ENCODE assay signal across 24 cellular contexts in the genomic region with DNA sequence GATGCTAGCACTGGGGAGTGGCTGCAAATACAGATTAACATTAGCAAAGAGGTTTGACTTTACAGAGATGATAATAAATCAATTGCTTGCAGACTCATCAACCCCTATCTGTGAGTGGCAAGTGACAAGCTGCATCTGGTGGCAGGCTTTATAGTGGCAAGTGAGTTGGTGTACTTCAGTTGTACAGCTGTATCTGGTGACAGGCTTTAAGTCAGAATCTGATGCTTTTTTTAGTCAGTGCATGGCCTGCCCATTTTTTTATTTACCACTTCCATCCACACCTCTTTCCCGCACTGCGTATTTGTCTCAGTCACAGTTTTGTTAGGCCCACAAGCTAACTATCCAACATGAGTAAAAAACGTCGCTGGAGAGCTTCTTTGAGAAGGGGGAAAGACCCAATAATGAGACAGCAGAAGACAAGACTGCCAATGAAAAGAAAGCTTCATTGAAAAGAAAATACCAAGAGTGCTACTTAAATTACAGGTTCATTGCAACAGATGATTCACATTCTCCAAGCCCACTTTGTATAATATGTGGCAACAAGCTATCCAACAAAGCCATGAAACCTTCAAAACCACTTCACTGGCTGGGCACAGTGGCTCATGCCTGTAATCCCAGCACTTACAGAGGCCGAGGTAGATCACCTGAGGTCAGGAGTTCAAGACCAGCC. TPM values are rescaled to one million over a fixed set of nuclear protein-coding genes. Genes with fewer than 3 reads are reported as not detected.
A peak's percentile ranks its signal among the peaks of the same experiment; 100 is the strongest.
DNase-seq lines count a peak whose midpoint lies in the region; ATAC-seq and TF ChIP-seq lines count a peak whose summit lies in the region.
"Had no signal": no experiment of that assay in that cellular context is flagged by ENCODE, and none has a peak within 500 bp of the region (broad histone marks: within the 10 kb centered on the region; RNA-seq: fewer than 3 reads in every experiment).

No MANE protein-coding gene starts in this region.

- no peak overlapping the region for H2AFZ ChIP-seq in Karpas-422 (ENCODE audit: low read length)
- H2AFZ ChIP-seq: hepatocyte had no signal

- H3K9me3 ChIP-seq in right atrium auricular region (no peaks in the 10 kb centered on the region), Karpas-422 (ENCODE audit: low read length) (no peaks in the 10 kb centered on the region)
- H3K9me3 ChIP-seq: left lung, SK-N-SH, testis had no signal

- peaks cover 0 to 25% of the 10 kb centered on the region in 2 donors for H3K4me1 ChIP-seq in right atrium auricular region
- peaks cover 77% of the 10 kb centered on the region for H3K4me1 ChIP-seq in Karpas-422 (ENCODE audit: low read length)
- H3K4me1 ChIP-seq: testis had no signal

- H4K20me1 ChIP-seq in Karpas-422 (ENCODE audit: insufficient read depth, low read depth, low read length) = peaks cover 5% of the 10 kb centered on the region

- peaks cover 18% of the 10 kb centered on the region for H3K4me1 Mint-ChIP-seq in stimulated activated effector memory CD8-positive, alpha-beta T cell treated with anti-CD3 and anti-CD28 coated beads, Interleukin-12 subunit alpha, Interleukin-12 subunit beta, amount 100 ng/mL, for 72 hours

- H3K27ac ChIP-seq in right atrium auricular region (no peak overlapping the region), Karpas-422 (ENCODE audit: low read length) (peak overlapping the region; percentile 95; the same call in 1 of the 2 replicates)
- H3K27ac ChIP-seq: C4-2B, hepatocyte, left lung, RWPE1, testis had no signal

- no peak overlapping the region for H3K4me2 ChIP-seq in Karpas-422 (ENCODE audit: low read depth, low read length, poor library complexity, severe bottlenecking)
- H3K4me2 ChIP-seq: hepatocyte, SK-N-SH had no signal

- H3K4me3 Mint-ChIP-seq in stimulated activated effector memory CD8-positive, alpha-beta T cell treated with anti-CD3 and anti-CD28 coated beads, Interleukin-12 subunit alpha, Interleukin-12 subunit beta, amount 100 ng/mL, for 72 hours = no peak overlapping the region
- H3K4me3 Mint-ChIP-seq: activated CD4-positive, alpha-beta T cell treated with anti-CD3 and anti-CD28 coated beads, Interleukin-2, amount 10 ng/mL, durations not matched to agents 7 days and 5 days; activated naive CD4-positive, alpha-beta T cell treated with anti-CD3 and anti-CD28 coated beads, Interleukin-2, amount 10 ng/mL, durations not matched to agents 7 days and 5 days; naive thymus-derived CD8-positive, alpha-beta T cell had no signal

- H3K36me3 Mint-ChIP-seq in stimulated activated effector memory CD8-positive, alpha-beta T cell treated with anti-CD3 and anti-CD28 coated beads, Interleukin-12 subunit alpha, Interleukin-12 subunit beta, amount 100 ng/mL, for 72 hours = peaks cover 100% of the 10 kb centered on the region

- H3K4me3 ChIP-seq in right atrium auricular region (no peak overlapping the region), Karpas-422 (ENCODE audit: low read length) (no peak overlapping the region), astrocyte of the spinal cord (ENCODE audit: low read depth, low read length) (no peak overlapping the region)
- H3K4me3 ChIP-seq: hepatocyte, left lung, testis had no signal

- H3K36me3 ChIP-seq in right atrium auricular region = peaks cover 50% of the 10 kb centered on the region
- peaks cover 69% of the 10 kb centered on the region for H3K36me3 ChIP-seq in Karpas-422 (ENCODE audit: insufficient read depth, low read length)

- H3K27me3 ChIP-seq in right atrium auricular region = no peaks in the 10 kb centered on the region
- no peaks in the 10 kb centered on the region for H3K27me3 ChIP-seq in Karpas-422 (ENCODE audit: low read length)
- H3K27me3 ChIP-seq: hepatocyte, left lung, testis had no signal

- H3K79me2 ChIP-seq in Karpas-422 (ENCODE audit: low read length) = peaks cover 86% of the 10 kb centered on the region

- ATAC-seq in Right ventricle myocardium inferior = peak; percentile 57
- ATAC-seq in stimulated activated effector memory CD8-positive, alpha-beta T cell treated with anti-CD3 and anti-CD28 coated beads, Interleukin-12 subunit alpha, Interleukin-12 subunit beta, amount 100 ng/mL, for 72 hours = no peak
- ATAC-seq: left lung; naive thymus-derived CD8-positive, alpha-beta T cell had no signal

- TF ChIP-seq CTCF in right atrium auricular region (IDR thresholded peaks at IDR 0.05) = no peak
- TF ChIP-seq CTCF in astrocyte of the spinal cord (IDR thresholded peaks at IDR 0.05; ENCODE audit: low read depth, low read length) = no peak
- no peak for TF ChIP-seq CTCF in GM13976 (IDR thresholded peaks at IDR 0.05; ENCODE audit: borderline replicate concordance, control extremely low read depth, extremely low read depth, insufficient read depth, missing control alignments)

- peak overlapping the region; percentile 53 for H3K27ac Mint-ChIP-seq in stimulated activated effector memory CD8-positive, alpha-beta T cell treated with anti-CD3 and anti-CD28 coated beads, Interleukin-12 subunit alpha, Interleukin-12 subunit beta, amount 100 ng/mL, for 72 hours

- DNase-seq in Right ventricle myocardium inferior (ENCODE audit: missing footprints) (no peak), right atrium auricular region (ENCODE audit: low spot score) (no peak), Karpas-422 (no peak), astrocyte of the spinal cord (ENCODE audit: low read depth, low spot score) (peak; percentile 27), GM13976 (ENCODE audit: low spot score) (no peak), glomerular visceral epithelial cell (ENCODE audit: extremely low spot score) (no peak)
- DNase-seq in stimulated activated effector memory CD8-positive, alpha-beta T cell treated with anti-CD3 and anti-CD28 coated beads, Interleukin-12 subunit alpha, Interleukin-12 subunit beta, amount 100 ng/mL, for 72 hours (ENCODE audit: low spot score in 2 of 2) = no peak
- DNase-seq: activated CD4-positive, alpha-beta T cell treated with anti-CD3 and anti-CD28 coated beads, Interleukin-2, amount 10 ng/mL, durations not matched to agents 7 days and 5 days; activated naive CD4-positive, alpha-beta T cell treated with anti-CD3 and anti-CD28 coated beads, Interleukin-2, amount 10 ng/mL, durations not matched to agents 7 days and 5 days; effector CD8-positive, alpha-beta T cell; foreskin melanocyte; left lung; midbrain; naive thymus-derived CD8-positive, alpha-beta T cell; NCI-H1105 treated with DMSO at 0.1 percent for 48 hours; NCI-H2029 treated with DMSO at 0.1 percent for 48 hours; NCI-H2227 treated with DMSO at 0.1 percent for 48 hours; NCI-H748 treated with DMSO at 0.1 percent for 48 hours; occipital lobe; SK-N-SH; testis had no signal

- no peaks in the 10 kb centered on the region for H3K9me3 Mint-ChIP-seq in stimulated activated effector memory CD8-positive, alpha-beta T cell treated with anti-CD3 and anti-CD28 coated beads, Interleukin-12 subunit alpha, Interleukin-12 subunit beta, amount 100 ng/mL, for 72 hours
- H3K9me3 Mint-ChIP-seq: activated CD4-positive, alpha-beta T cell treated with anti-CD3 and anti-CD28 coated beads, Interleukin-2, amount 10 ng/mL, durations not matched to agents 7 days and 5 days; activated naive CD4-positive, alpha-beta T cell treated with anti-CD3 and anti-CD28 coated beads, Interleukin-2, amount 10 ng/mL, durations not matched to agents 7 days and 5 days; naive thymus-derived CD8-positive, alpha-beta T cell had no signal

- intact Hi-C loops in Right ventricle myocardium inferior (cut with DNase I) = no loop called here

- in situ Hi-C loops in astrocyte of the spinal cord (cut with HindIII; ENCODE audit: low sequenced_read_pairs) (no loop called here), GM13976 (cut with MboI; ENCODE audit: low sequenced_read_pairs, unreplicated experiment) (no loop called here)

- H3K9ac ChIP-seq in Karpas-422 (ENCODE audit: low read length) = no peak overlapping the region
- H3K9ac ChIP-seq: SK-N-SH had no signal

- no peaks in the 10 kb centered on the region for H3K9me2 ChIP-seq in Karpas-422 (replicated peaks; ENCODE audit: insufficient read depth, low read length)
- H3K9me2 ChIP-seq: SK-N-SH had no signal

RNA-seq across cellular contexts. Expression of gene ANP32B, which starts 23.1 kb away (rescaled TPM):
- 54.5 TPM for total RNA-seq in Right ventricle myocardium inferior
- 10 to 100 TPM; 19.5 to 26.8 TPM for total RNA-seq in right atrium auricular region
- 29.1 and 76.3 TPM in 2 replicates for total RNA-seq in Karpas-422 (2014; rRNA removed; shearing (Covaris generic); ENCODE audit: low replicate concordance)

RNA-seq across cellular contexts. Expression of gene NANS, which starts 50.3 kb away (rescaled TPM):
- total RNA-seq in Right ventricle myocardium inferior = 37.2 TPM
- total RNA-seq in right atrium auricular region = 10 to 100 TPM; 27.4 to 35.5 TPM
- total RNA-seq in Karpas-422 (2014; rRNA removed; shearing (Covaris generic); ENCODE audit: low replicate concordance) = 77.9 and 135 TPM in 2 replicates
